ENCODE assay signal across 22 cellular contexts in the genomic region with DNA sequence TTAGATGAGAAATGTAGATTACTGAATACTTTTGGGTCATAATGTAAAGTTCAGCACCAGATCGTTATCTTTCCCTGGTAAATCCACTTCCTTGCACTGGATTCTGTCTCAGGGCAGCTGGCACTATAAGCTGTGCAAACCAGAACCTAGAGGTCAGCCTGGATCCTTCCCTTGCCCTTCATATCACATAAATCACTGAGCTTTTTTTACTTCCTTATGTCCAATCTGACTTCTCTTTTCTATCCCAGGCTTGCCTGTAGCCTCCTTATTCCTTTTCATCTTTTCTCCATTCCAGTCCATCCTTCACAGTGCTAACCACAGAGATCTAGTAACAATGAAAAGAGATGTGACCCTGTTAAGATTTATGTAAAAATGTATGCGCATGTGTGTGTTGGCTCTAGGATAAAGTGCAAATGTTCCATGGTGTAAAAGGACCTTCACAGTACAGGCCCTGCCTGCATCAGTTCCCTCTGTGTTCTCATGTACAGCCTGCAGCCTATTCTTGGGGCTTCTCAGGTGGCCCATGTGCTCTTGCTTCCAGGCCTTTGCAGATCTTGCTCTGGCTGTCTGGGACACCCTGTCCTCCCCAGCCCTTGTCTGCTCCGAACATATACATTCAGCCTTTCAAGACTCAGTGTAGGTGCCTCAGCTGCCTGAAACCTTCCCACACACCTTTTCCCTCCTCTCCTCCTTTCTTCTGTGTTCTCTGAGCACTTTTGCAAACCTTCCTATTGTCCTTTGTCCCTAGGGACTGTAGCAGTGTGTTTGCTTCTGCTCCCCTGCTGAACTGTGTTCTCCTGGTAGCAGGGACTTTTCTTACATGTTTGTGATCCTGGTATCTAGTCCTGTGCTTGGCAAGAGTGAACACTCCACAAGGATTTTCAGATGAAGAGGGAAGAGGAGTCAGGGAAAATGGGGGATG. TPM values are rescaled to one million over a fixed set of nuclear protein-coding genes. Genes with fewer than 3 reads are reported as not detected.
A peak's percentile ranks its signal among the peaks of the same experiment; 100 is the strongest.
DNase-seq lines count a peak whose midpoint lies in the region; ATAC-seq and TF ChIP-seq lines count a peak whose summit lies in the region.
"Had no signal": no experiment of that assay in that cellular context is flagged by ENCODE, and none has a peak within 500 bp of the region (broad histone marks: within the 10 kb centered on the region; RNA-seq: fewer than 3 reads in every experiment).

No MANE protein-coding gene starts in this region.

- intact Hi-C loops in left ventricle myocardium superior (cut with micrococcal nuclease), result no loop called here

- CTCF ChIA-PET in WTC11 (lab: Charles Lee), result no interaction called here

- DNase-seq in DMS79 treated with DMSO at 0.1 percent for 48 hours (lab: John Stamatoyannopoulos, UW) (peak; percentile 40), DMS79 (lab: John Stamatoyannopoulos, UW) (no peak), WTC11 (ENCODE audit: low spot score) (no peak), nephron progenitor cell (no peak), left ventricle myocardium superior (no peak), substantia nigra (lab: John Stamatoyannopoulos, UW) (no peak)
- DNase-seq: 8988T; activated CD4-positive, alpha-beta T cell treated with anti-CD3 and anti-CD28 coated beads, Interleukin-2, amount 50 U/mL, for 4 hours; activated T-cell treated with anti-CD3 and anti-CD28 coated beads, Interleukin-2, amount 50 U/mL, for 48 hours; amygdala; head of caudate nucleus; left cardiac atrium; naive thymus-derived CD8-positive, alpha-beta T cell; NCI-H1048; NCI-H524 treated with DMSO at 0.1 percent for 48 hours; right lobe of liver; stimulated activated CD4-positive, alpha-beta T cell treated with anti-CD3 and anti-CD28 coated beads, Interleukin-2, amount 100 ng/mL, for 48 hours; T-helper 9 cell had no signal

- H3K36me3 ChIP-seq in KOPT-K1 (ENCODE audit: insufficient read depth, low read length), result no peaks in the 10 kb centered on the region
- H3K36me3 ChIP-seq: right lobe of liver had no signal

- ATAC-seq in WTC11, result peak; percentile 66
- no peak for ATAC-seq in GM19035 (IDR thresholded peaks at IDR 0.05; ENCODE audit: unreplicated experiment)
- ATAC-seq in left ventricle myocardium superior, result no peak
- ATAC-seq: esophagus mucosa; left cardiac atrium; naive thymus-derived CD8-positive, alpha-beta T cell; Right ventricle myocardium inferior had no signal

- H3K4me1 Mint-ChIP-seq in WTC11 (peaks cover 40% of the 10 kb centered on the region), nephron progenitor cell (peaks cover 29% of the 10 kb centered on the region)

- H3K4me3 Mint-ChIP-seq in WTC11 (no peak overlapping the region), nephron progenitor cell (no peak overlapping the region)

- H3K9me3 ChIP-seq in KOPT-K1 (ENCODE audit: insufficient read depth, low read length, poor library complexity, severe bottlenecking), result no peaks in the 10 kb centered on the region
- H3K9me3 ChIP-seq: right lobe of liver had no signal

- H3K27me3 Mint-ChIP-seq in WTC11 (ENCODE audit: low read depth) (no peaks in the 10 kb centered on the region), nephron progenitor cell (ENCODE audit: low read depth, poor library complexity) (no peaks in the 10 kb centered on the region)

- peak overlapping the region; percentile 27 for H3K27ac Mint-ChIP-seq in WTC11
- peak overlapping the region; percentile 47 for H3K27ac Mint-ChIP-seq in nephron progenitor cell
- H3K27ac Mint-ChIP-seq: naive thymus-derived CD8-positive, alpha-beta T cell had no signal

- TF ChIP-seq CTCF in WTC11 (IDR thresholded peaks at IDR 0.05) (no peak), nephron progenitor cell (IDR thresholded peaks at IDR 0.05) (no peak)

- POLR2A ChIA-PET in WTC11 (lab: Charles Lee), result no interaction called here

- H3K36me3 Mint-ChIP-seq in WTC11 (no peaks in the 10 kb centered on the region), nephron progenitor cell (ENCODE audit: low read depth) (no peaks in the 10 kb centered on the region)
- H3K36me3 Mint-ChIP-seq: naive thymus-derived CD8-positive, alpha-beta T cell had no signal

- H3K27ac ChIP-seq in KOPT-K1 (ENCODE audit: low read depth, low read length, poor library complexity, severe bottlenecking) (peak overlapping the region; percentile 99), substantia nigra (ENCODE audit: low read depth, low read length, poor library complexity, severe bottlenecking) (no peak overlapping the region)
- H3K27ac ChIP-seq: right lobe of liver had no signal

- H3K9me3 Mint-ChIP-seq in WTC11, result no peaks in the 10 kb centered on the region
- H3K9me3 Mint-ChIP-seq in nephron progenitor cell, result no peaks in the 10 kb centered on the region
- H3K9me3 Mint-ChIP-seq: naive thymus-derived CD8-positive, alpha-beta T cell had no signal

TF ChIP-seq in WTC11, 78 proteins besides CTCF, POLR2A, EP300 and RAD21:
- TF ChIP-seq, protein P1, sequence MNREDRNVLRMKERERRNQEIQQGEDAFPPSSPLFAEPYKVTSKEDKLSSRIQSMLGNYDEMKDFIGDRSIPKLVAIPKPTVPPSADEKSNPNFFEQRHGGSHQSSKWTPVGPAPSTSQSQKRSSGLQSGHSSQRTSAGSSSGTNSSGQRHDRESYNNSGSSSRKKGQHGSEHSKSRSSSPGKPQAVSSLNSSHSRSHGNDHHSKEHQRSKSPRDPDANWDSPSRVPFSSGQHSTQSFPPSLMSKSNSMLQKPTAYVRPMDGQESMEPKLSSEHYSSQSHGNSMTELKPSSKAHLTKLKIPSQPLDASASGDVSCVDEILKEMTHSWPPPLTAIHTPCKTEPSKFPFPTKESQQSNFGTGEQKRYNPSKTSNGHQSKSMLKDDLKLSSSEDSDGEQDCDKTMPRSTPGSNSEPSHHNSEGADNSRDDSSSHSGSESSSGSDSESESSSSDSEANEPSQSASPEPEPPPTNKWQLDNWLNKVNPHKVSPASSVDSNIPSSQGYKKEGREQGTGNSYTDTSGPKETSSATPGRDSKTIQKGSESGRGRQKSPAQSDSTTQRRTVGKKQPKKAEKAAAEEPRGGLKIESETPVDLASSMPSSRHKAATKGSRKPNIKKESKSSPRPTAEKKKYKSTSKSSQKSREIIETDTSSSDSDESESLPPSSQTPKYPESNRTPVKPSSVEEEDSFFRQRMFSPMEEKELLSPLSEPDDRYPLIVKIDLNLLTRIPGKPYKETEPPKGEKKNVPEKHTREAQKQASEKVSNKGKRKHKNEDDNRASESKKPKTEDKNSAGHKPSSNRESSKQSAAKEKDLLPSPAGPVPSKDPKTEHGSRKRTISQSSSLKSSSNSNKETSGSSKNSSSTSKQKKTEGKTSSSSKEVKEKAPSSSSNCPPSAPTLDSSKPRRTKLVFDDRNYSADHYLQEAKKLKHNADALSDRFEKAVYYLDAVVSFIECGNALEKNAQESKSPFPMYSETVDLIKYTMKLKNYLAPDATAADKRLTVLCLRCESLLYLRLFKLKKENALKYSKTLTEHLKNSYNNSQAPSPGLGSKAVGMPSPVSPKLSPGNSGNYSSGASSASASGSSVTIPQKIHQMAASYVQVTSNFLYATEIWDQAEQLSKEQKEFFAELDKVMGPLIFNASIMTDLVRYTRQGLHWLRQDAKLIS (CRISPR knock-in tag; IDR thresholded peaks at IDR 0.05; ENCODE audit: borderline replicate concordance), result no peak
- TF ChIP-seq HMGA2 (CRISPR knock-in tag; IDR thresholded peaks at IDR 0.05), result no peak
- no peak for TF ChIP-seq ESRRA (CRISPR knock-in tag; IDR thresholded peaks at IDR 0.05; ENCODE audit: borderline replicate concordance)
- no peak for TF ChIP-seq TEAD1 (CRISPR knock-in tag; IDR thresholded peaks at IDR 0.05)
- no peak for TF ChIP-seq ZNF396 (CRISPR knock-in tag; IDR thresholded peaks at IDR 0.05; ENCODE audit: borderline replicate concordance)
- TF ChIP-seq NFATC4 (CRISPR knock-in tag; IDR thresholded peaks at IDR 0.05), result no peak
- no peak for TF ChIP-seq KAT7 (CRISPR knock-in tag; IDR thresholded peaks at IDR 0.05; ENCODE audit: borderline replicate concordance)
- TF ChIP-seq SMAD3 (CRISPR knock-in tag; IDR thresholded peaks at IDR 0.05; ENCODE audit: borderline replicate concordance), result no peak

RNA-seq across cellular contexts. Expression of a gene that starts 30.0 kb away (rescaled TPM):
- total RNA-seq in WTC11 (2021) (15.9 to 23.5 TPM (median 18.6 TPM) in 3 replicates), left ventricle myocardium superior (1.6 TPM)
